ENCODE assay signal across 8 cellular contexts in genomic region chr2:132349082-132349687, GRCh38.
A peak's percentile ranks its signal among the peaks of the same experiment; 100 is the strongest.
DNase-seq lines count a peak whose midpoint lies in the region; TF ChIP-seq lines count a peak whose summit lies in the region.
"Not testable (repeated sequence)": the region's sequence is repeated elsewhere in the genome, so short reads cannot be mapped to it uniquely, and the experiment has no call there.

No MANE protein-coding gene starts in this region.

- not testable (repeated sequence) for H3K27ac Mint-ChIP-seq in neural crest cell (ENCODE audit: unreplicated experiment)

- H3K27me3 ChIP-seq in right atrium auricular region, uterus: not testable (repeated sequence)

- not testable (repeated sequence) for H3K27ac ChIP-seq in right atrium auricular region, uterus

- intact Hi-C loops in uterus (cut with DNase I; ENCODE audit: low total_unique reads), result not testable (repeated sequence)

- H3K4me1 Mint-ChIP-seq in neural crest cell, result peaks cover 15% of the 10 kb centered on the region

- not testable (repeated sequence) for H3K36me3 Mint-ChIP-seq in neural crest cell (ENCODE audit: low read depth)

- not testable (repeated sequence) for H3K9me3 Mint-ChIP-seq in neural crest cell

- H3K27me3 Mint-ChIP-seq in neural crest cell (ENCODE audit: low read depth), result peaks cover 10% of the 10 kb centered on the region

- H3K4me3 ChIP-seq in cardiac fibroblast (replicated peaks in 1 of 2; ENCODE audit: low read depth in 2 of 2, low read length in 2 of 2); right atrium auricular region; uterus: not testable (repeated sequence)

- H3K9me3 ChIP-seq in right atrium auricular region, uterus: not testable (repeated sequence)

- DNase-seq in EH (ENCODE audit: low read depth) (peak; percentile 63), NCI-H460 (ENCODE audit: extremely low read depth, low read depth) (peak; percentile 65), SKM-1 treated with dmso at 0.1 percent for 144 hours (lab: John Stamatoyannopoulos, UW; ENCODE audit: unreplicated experiment) (peak; percentile 14), cardiac fibroblast (ENCODE audit: low read depth in 2 of 2) (peak; percentile 75), neural crest cell (ENCODE audit: low read depth, low spot score) (peak; percentile 41), uterus (peak in 1 of 2 donors; percentile 36)
- not testable (repeated sequence) for DNase-seq in right atrium auricular region (ENCODE audit: low spot score)

- TF ChIP-seq POLR2A in uterus (IDR thresholded peaks at IDR 0.05), result not testable (repeated sequence)

- peak overlapping the region; percentile 51 for H3K4me3 Mint-ChIP-seq in neural crest cell

- H3K4me1 ChIP-seq in right atrium auricular region, uterus: not testable (repeated sequence)

- H3K36me3 ChIP-seq in right atrium auricular region, uterus: not testable (repeated sequence)

- TF ChIP-seq CTCF in LNCAP (IDR thresholded peaks at IDR 0.05), result peak; percentile 30; the same call in 1 of the 2 replicates
- TF ChIP-seq CTCF in cardiac fibroblast (IDR thresholded peaks at IDR 0.05; ENCODE audit: low read depth, low read length), result peak; percentile 67
- TF ChIP-seq CTCF in right atrium auricular region (IDR thresholded peaks at IDR 0.05), result peak; percentile 32 to 59
- peak; percentile 81 for TF ChIP-seq CTCF in neural crest cell (conservative IDR thresholded peaks at IDR 0.05)
- TF ChIP-seq CTCF in uterus (IDR thresholded peaks at IDR 0.05), result peak; percentile 24 to 69 (median 56)

Comparison
In these comparisons a context has a peak if more than half of its experiments do, and no peak if none do; other contexts are left out.
1. CTCF ChIP-seq: peak in every context shown above with its lines; median percentile 81 in neural crest cell; 67 in cardiac fibroblast; 56 in uterus; 46 in right atrium auricular region; 30 in LNCAP.